ENCODE assay signal across 7 cellular contexts in the genomic region with DNA sequence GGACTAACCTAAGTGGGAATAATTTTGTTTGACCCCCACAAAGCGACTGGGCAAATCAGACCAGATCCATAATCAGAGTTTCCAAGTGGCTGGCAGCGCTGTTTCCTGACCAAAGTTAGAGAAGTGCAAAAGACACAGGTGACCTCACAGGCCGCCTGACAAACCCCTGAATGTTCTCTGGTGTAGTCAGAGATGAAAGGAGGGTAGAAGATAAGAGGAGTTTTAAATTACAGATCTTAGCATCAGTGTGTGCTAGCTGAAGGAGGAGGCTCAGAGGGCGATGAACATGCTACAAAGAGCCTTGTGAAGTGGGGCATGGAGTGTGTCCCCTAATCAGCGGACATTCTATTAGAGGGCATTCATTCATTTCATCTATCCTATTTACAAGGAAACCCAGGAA. TPM values are rescaled to one million over a fixed set of nuclear protein-coding genes. Genes with fewer than 3 reads are reported as not detected.
"Had no signal": no experiment of that assay in that cellular context is flagged by ENCODE, and none has a peak within 500 bp of the region (broad histone marks: within the 10 kb centered on the region; RNA-seq: fewer than 3 reads in every experiment).

No MANE protein-coding gene starts in this region.

- H3K9me3 Mint-ChIP-seq: GM23338 had no signal

- ATAC-seq: GM23338, K562 had no signal

- DNase-seq: H9, HCEC 1CT, HFFc6, IMR-90 had no signal

- H3K4me3 ChIP-seq: GM23338, K562 had no signal

- H3K4me1 Mint-ChIP-seq: GM23338 had no signal

- H3K27ac ChIP-seq: HL-60 had no signal

- H3K27ac Mint-ChIP-seq: GM23338, H9, HFFc6 had no signal

- H3K4me3 Mint-ChIP-seq: GM23338, H9, HFFc6 had no signal

RNA-seq across cellular contexts. Expression of gene ID4, which starts 15.0 kb away (rescaled TPM):
- total RNA-seq: K562 had no signal
- polyA plus RNA-seq: K562 had no signal
